26 cellular contexts compared by ENCODE assay signal in genomic region chr10:132341017-132341416, GRCh38.
"Had no signal": no experiment of that assay in that cellular context is flagged by ENCODE, and none has a peak within 500 bp of the region (broad histone marks: within the 10 kb centered on the region; RNA-seq: fewer than 3 reads in every experiment).

No MANE protein-coding gene starts in this region.

- H3K36me3 Mint-ChIP-seq: natural killer cell treated with Interleukin-12 subunit alpha and Interleukin-12 subunit beta and Interleukin-15 and Interleukin-18, amount 100 ng/mL, for 72 hours; stimulated activated effector memory CD8-positive, alpha-beta T cell treated with anti-CD3 and anti-CD28 coated beads, Interleukin-12 subunit alpha, Interleukin-12 subunit beta, amount 100 ng/mL, for 72 hours had no signal

- DNase-seq: cortex of kidney; effector memory CD8-positive, alpha-beta T cell; erythroblast; esophagus squamous epithelium; hypothalamus; immature natural killer cell; islet precursor cell; kidney glomerular epithelial cell; naive B cell; stimulated activated CD4-positive, alpha-beta T cell treated with anti-CD3 and anti-CD28 coated beads, Interleukin-2, amount 100 ng/mL, for 24 hours; stimulated activated CD4-positive, alpha-beta T cell treated with anti-CD3 and anti-CD28 coated beads, Interleukin-4, amount 100 ng/mL, for 24 hours; stimulated activated naive CD4-positive, alpha-beta T cell treated with Interleukin-2 at 50 U/mL for 16 hours; stomach; testis had no signal

- H3K27me3 ChIP-seq: esophagus squamous epithelium, right atrium auricular region, stomach, testis, tibial artery had no signal

- H3K9me3 Mint-ChIP-seq: effector memory CD8-positive, alpha-beta T cell; immature natural killer cell; natural killer cell treated with Interleukin-12 subunit alpha and Interleukin-12 subunit beta and Interleukin-15 and Interleukin-18, amount 100 ng/mL, for 72 hours; neural crest cell; stimulated activated effector memory CD8-positive, alpha-beta T cell treated with anti-CD3 and anti-CD28 coated beads, Interleukin-12 subunit alpha, Interleukin-12 subunit beta, amount 100 ng/mL, for 72 hours; type B pancreatic cell had no signal

- H3K4me3 Mint-ChIP-seq: effector memory CD8-positive, alpha-beta T cell; immature natural killer cell; memory B cell; naive B cell; natural killer cell treated with Interleukin-12 subunit alpha and Interleukin-12 subunit beta and Interleukin-15 and Interleukin-18, amount 100 ng/mL, for 72 hours; neural crest cell; stimulated activated effector memory CD8-positive, alpha-beta T cell treated with anti-CD3 and anti-CD28 coated beads, Interleukin-12 subunit alpha, Interleukin-12 subunit beta, amount 100 ng/mL, for 72 hours; type B pancreatic cell had no signal

- H3K27ac ChIP-seq: esophagus squamous epithelium, prostate gland, right atrium auricular region, stomach, testis, tibial artery had no signal

- H3K27me3 Mint-ChIP-seq: effector memory CD8-positive, alpha-beta T cell; memory B cell; naive B cell; natural killer cell treated with Interleukin-12 subunit alpha and Interleukin-12 subunit beta and Interleukin-15 and Interleukin-18, amount 100 ng/mL, for 72 hours; type B pancreatic cell had no signal

- H3K27ac Mint-ChIP-seq: effector memory CD8-positive, alpha-beta T cell; immature natural killer cell; memory B cell; stimulated activated effector memory CD8-positive, alpha-beta T cell treated with anti-CD3 and anti-CD28 coated beads, Interleukin-12 subunit alpha, Interleukin-12 subunit beta, amount 100 ng/mL, for 72 hours; type B pancreatic cell had no signal

- H3K4me1 ChIP-seq: prostate gland, tibial artery had no signal

- H3K9me3 ChIP-seq: esophagus squamous epithelium, prostate gland, right atrium auricular region, stomach, testis, tibial artery had no signal

- ATAC-seq: effector memory CD8-positive, alpha-beta T cell; left lobe of liver; natural killer cell treated with Interleukin-12 subunit alpha and Interleukin-12 subunit beta and Interleukin-15 and Interleukin-18, amount 100 ng/mL, for 72 hours; sciatic nerve; stimulated activated effector memory CD8-positive, alpha-beta T cell treated with anti-CD3 and anti-CD28 coated beads, Interleukin-12 subunit alpha, Interleukin-12 subunit beta, amount 100 ng/mL, for 72 hours had no signal

- H3K4me3 ChIP-seq: esophagus squamous epithelium, lung, prostate gland, right atrium auricular region, smooth muscle cell, stomach, testis, tibial artery had no signal

- H3K4me2 ChIP-seq: smooth muscle cell had no signal
